Comparison of ENCODE assay signal across 15 cellular contexts in the genomic region with DNA sequence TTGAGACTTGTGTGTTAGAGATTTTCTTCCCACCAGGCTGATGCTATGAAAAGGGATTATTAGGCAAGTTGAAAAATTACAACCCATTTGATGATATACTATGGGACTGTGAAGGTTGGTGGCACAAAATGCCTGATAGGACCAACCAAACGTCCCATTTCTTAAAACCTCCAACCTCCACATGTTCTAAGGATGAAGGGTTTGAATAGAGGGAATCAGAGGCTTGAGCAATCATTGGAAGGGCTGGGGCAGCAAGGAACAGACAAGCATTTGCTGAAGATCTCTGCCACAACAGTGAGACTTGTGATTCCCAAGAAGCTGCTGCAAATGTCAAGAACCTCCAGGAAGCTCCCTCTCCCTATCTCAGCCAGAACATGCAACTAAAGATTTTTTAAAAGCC.
A peak's percentile ranks its signal among the peaks of the same experiment; 100 is the strongest.
DNase-seq lines count a peak whose midpoint lies in the region; ATAC-seq and TF ChIP-seq lines count a peak whose summit lies in the region.
"Had no signal": no experiment of that assay in that cellular context is flagged by ENCODE, and none has a peak within 500 bp of the region (broad histone marks: within the 10 kb centered on the region; RNA-seq: fewer than 3 reads in every experiment).

No MANE protein-coding gene starts in this region.

- H3K4me2 ChIP-seq in GM23338, result no peak overlapping the region
- H3K4me2 ChIP-seq: A549 had no signal

- H3K36me3 Mint-ChIP-seq in GM23338 (ENCODE audit: low read depth), result no peaks in the 10 kb centered on the region; the same call in 2 of the 3 replicates
- no peaks in the 10 kb centered on the region for H3K36me3 Mint-ChIP-seq in activated naive CD4-positive, alpha-beta T cell treated with anti-CD3 and anti-CD28 coated beads for 36 hours (ENCODE audit: low read depth)

- H3F3A ChIP-seq in GM23338 (replicated peaks; ENCODE audit: low read depth), result no peaks in the 10 kb centered on the region

- H3K27ac Mint-ChIP-seq in GM23338, result peak overlapping the region; percentile 47; the same call in 1 of the 2 replicates
- no peak overlapping the region for H3K27ac Mint-ChIP-seq in activated naive CD4-positive, alpha-beta T cell treated with anti-CD3 and anti-CD28 coated beads for 36 hours
- H3K27ac Mint-ChIP-seq: CD4-positive, alpha-beta T cell had no signal

- H3K79me2 ChIP-seq in GM23338 (replicated peaks; ENCODE audit: insufficient read depth), result no peaks in the 10 kb centered on the region

- peaks cover 3% of the 10 kb centered on the region for H3K27me3 Mint-ChIP-seq in GM23338 (ENCODE audit: insufficient read depth, low read depth, poor library complexity)
- peaks cover 2% of the 10 kb centered on the region for H3K27me3 Mint-ChIP-seq in activated naive CD4-positive, alpha-beta T cell treated with anti-CD3 and anti-CD28 coated beads for 36 hours (ENCODE audit: low read depth)
- H3K27me3 Mint-ChIP-seq: CD4-positive, alpha-beta T cell had no signal

- no peak for ATAC-seq in GM23338
- peak; percentile 55 for ATAC-seq in sciatic nerve
- no peak for ATAC-seq in GM21825 (IDR thresholded peaks at IDR 0.05; ENCODE audit: unreplicated experiment)
- ATAC-seq: A549 had no signal

- H3K9me2 ChIP-seq in GM23338 (ENCODE audit: insufficient read depth), result peaks cover 5% of the 10 kb centered on the region; the same call in 1 of the 2 replicates

- TF ChIP-seq CTCF in GM23338 (conservative IDR thresholded peaks at IDR 0.05; ENCODE audit: low read depth in 2 of 2) (no peak), WERI-Rb-1 (IDR thresholded peaks at IDR 0.05; ENCODE audit: low read depth, low read length) (no peak)

- DNase-seq in GM23338 (ENCODE audit: low spot score) (no peak), WERI-Rb-1 (no peak), epithelial cell of prostate (ENCODE audit: low read depth, low spot score) (no peak), sciatic nerve (ENCODE audit: low spot score) (no peak), germinal center (ENCODE audit: low spot score) (no peak)
- DNase-seq in activated naive CD4-positive, alpha-beta T cell treated with anti-CD3 and anti-CD28 coated beads for 36 hours, result no peak
- DNase-seq: AML-193; Caco-2; CD4-positive, alpha-beta T cell had no signal

- H3K27ac ChIP-seq in GM23338 (ENCODE audit: low read depth) (no peak overlapping the region), WERI-Rb-1 (peak overlapping the region; percentile 57), epithelial cell of prostate (peak overlapping the region; percentile 61)
- H3K27ac ChIP-seq: 22Rv1, A549, C4-2B, HL-60 had no signal

- no peaks in the 10 kb centered on the region for H4K20me1 ChIP-seq in GM23338 (replicated peaks; ENCODE audit: insufficient read depth)

- H3K4me1 ChIP-seq in GM23338 (ENCODE audit: insufficient read depth), result no peaks in the 10 kb centered on the region
- H3K4me1 ChIP-seq: A549, Caco-2, HAP-1 had no signal

- no peaks in the 10 kb centered on the region for H3K9me3 Mint-ChIP-seq in GM23338
- H3K9me3 Mint-ChIP-seq in activated naive CD4-positive, alpha-beta T cell treated with anti-CD3 and anti-CD28 coated beads for 36 hours, result peaks cover 12% of the 10 kb centered on the region

- H3K9me3 ChIP-seq in WERI-Rb-1 (ENCODE audit: severe bottlenecking), result no peaks in the 10 kb centered on the region
- H3K9me3 ChIP-seq: A549, Caco-2, HAP-1 had no signal

- CTCF ChIA-PET in activated naive CD4-positive, alpha-beta T cell treated with anti-CD3 and anti-CD28 coated beads for 36 hours (lab: Charles Lee), result no interaction called here

- intact Hi-C loops in sciatic nerve (cut with DNase I), result no loop called here
- intact Hi-C loops in activated naive CD4-positive, alpha-beta T cell treated with anti-CD3 and anti-CD28 coated beads for 36 hours (cut with micrococcal nuclease), result no loop called here

- H2AFZ ChIP-seq in GM23338, result peak overlapping the region; percentile 93

- no peaks in the 10 kb centered on the region for H3K36me3 ChIP-seq in GM23338 (ENCODE audit: insufficient read depth)
- no peaks in the 10 kb centered on the region for H3K36me3 ChIP-seq in WERI-Rb-1
- H3K36me3 ChIP-seq: HAP-1 had no signal

- no peak overlapping the region for H3K4me3 Mint-ChIP-seq in GM23338
- H3K4me3 Mint-ChIP-seq in activated naive CD4-positive, alpha-beta T cell treated with anti-CD3 and anti-CD28 coated beads for 36 hours, result no peak overlapping the region
- H3K4me3 Mint-ChIP-seq: CD4-positive, alpha-beta T cell had no signal

- H3K4me3 ChIP-seq in GM23338 (no peak overlapping the region), WERI-Rb-1 (ENCODE audit: low read depth, low read length) (no peak overlapping the region)
- H3K4me3 ChIP-seq: A549, HAP-1 had no signal

- peaks cover 24% of the 10 kb centered on the region for H3K4me1 Mint-ChIP-seq in GM23338
- no peaks in the 10 kb centered on the region for H3K4me1 Mint-ChIP-seq in activated naive CD4-positive, alpha-beta T cell treated with anti-CD3 and anti-CD28 coated beads for 36 hours (ENCODE audit: low read depth)

- peaks cover 9% of the 10 kb centered on the region; the same call in 1 of the 2 replicates for H3K27me3 ChIP-seq in GM23338 (ENCODE audit: insufficient read depth)
- H3K27me3 ChIP-seq in WERI-Rb-1 (ENCODE audit: insufficient read depth, low read depth, severe bottlenecking), result no peaks in the 10 kb centered on the region

TF ChIP-seq in GM23338, 12 proteins besides CTCF, POLR2A, EP300 and RAD21 (continues in another document):
- TF ChIP-seq, protein P1, sequence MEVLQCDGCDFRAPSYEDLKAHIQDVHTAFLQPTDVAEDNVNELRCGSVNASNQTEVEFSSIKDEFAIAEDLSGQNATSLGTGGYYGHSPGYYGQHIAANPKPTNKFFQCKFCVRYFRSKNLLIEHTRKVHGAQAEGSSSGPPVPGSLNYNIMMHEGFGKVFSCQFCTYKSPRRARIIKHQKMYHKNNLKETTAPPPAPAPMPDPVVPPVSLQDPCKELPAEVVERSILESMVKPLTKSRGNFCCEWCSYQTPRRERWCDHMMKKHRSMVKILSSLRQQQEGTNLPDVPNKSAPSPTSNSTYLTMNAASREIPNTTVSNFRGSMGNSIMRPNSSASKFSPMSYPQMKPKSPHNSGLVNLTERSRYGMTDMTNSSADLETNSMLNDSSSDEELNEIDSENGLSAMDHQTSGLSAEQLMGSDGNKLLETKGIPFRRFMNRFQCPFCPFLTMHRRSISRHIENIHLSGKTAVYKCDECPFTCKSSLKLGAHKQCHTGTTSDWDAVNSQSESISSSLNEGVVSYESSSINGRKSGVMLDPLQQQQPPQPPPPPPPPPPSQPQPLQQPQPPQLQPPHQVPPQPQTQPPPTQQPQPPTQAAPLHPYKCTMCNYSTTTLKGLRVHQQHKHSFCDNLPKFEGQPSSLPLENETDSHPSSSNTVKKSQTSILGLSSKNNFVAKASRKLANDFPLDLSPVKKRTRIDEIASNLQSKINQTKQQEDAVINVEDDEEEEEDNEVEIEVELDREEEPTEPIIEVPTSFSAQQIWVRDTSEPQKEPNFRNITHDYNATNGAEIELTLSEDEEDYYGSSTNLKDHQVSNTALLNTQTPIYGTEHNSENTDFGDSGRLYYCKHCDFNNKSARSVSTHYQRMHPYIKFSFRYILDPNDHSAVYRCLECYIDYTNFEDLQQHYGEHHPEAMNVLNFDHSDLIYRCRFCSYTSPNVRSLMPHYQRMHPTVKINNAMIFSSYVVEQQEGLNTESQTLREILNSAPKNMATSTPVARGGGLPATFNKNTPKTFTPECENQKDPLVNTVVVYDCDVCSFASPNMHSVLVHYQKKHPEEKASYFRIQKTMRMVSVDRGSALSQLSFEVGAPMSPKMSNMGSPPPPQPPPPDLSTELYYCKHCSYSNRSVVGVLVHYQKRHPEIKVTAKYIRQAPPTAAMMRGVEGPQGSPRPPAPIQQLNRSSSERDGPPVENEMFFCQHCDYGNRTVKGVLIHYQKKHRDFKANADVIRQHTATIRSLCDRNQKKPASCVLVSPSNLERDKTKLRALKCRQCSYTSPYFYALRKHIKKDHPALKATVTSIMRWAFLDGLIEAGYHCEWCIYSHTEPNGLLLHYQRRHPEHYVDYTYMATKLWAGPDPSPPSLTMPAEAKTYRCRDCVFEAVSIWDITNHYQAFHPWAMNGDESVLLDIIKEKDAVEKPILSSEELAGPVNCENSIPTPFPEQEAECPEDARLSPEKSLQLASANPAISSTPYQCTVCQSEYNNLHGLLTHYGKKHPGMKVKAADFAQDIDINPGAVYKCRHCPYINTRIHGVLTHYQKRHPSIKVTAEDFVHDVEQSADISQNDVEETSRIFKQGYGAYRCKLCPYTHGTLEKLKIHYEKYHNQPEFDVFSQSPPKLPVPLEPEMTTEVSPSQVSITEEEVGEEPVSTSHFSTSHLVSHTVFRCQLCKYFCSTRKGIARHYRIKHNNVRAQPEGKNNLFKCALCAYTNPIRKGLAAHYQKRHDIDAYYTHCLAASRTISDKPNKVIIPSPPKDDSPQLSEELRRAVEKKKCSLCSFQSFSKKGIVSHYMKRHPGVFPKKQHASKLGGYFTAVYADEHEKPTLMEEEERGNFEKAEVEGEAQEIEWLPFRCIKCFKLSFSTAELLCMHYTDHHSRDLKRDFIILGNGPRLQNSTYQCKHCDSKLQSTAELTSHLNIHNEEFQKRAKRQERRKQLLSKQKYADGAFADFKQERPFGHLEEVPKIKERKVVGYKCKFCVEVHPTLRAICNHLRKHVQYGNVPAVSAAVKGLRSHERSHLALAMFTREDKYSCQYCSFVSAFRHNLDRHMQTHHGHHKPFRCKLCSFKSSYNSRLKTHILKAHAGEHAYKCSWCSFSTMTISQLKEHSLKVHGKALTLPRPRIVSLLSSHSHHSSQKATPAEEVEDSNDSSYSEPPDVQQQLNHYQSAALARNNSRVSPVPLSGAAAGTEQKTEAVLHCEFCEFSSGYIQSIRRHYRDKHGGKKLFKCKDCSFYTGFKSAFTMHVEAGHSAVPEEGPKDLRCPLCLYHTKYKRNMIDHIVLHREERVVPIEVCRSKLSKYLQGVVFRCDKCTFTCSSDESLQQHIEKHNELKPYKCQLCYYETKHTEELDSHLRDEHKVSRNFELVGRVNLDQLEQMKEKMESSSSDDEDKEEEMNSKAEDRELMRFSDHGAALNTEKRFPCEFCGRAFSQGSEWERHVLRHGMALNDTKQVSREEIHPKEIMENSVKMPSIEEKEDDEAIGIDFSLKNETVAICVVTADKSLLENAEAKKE (CRISPR knock-in tag; IDR thresholded peaks at IDR 0.05), result no peak
- TF ChIP-seq JUNB (IDR thresholded peaks at IDR 0.05; ENCODE audit: unreplicated experiment), result no peak
- no peak for TF ChIP-seq STAT1 (IDR thresholded peaks at IDR 0.05; ENCODE audit: unreplicated experiment)
- no peak for TF ChIP-seq ZNF114 (CRISPR knock-in tag; IDR thresholded peaks at IDR 0.05)
- no peak for TF ChIP-seq ZNF331 (CRISPR knock-in tag; IDR thresholded peaks at IDR 0.05; ENCODE audit: low read depth)
- TF ChIP-seq, protein P2, sequence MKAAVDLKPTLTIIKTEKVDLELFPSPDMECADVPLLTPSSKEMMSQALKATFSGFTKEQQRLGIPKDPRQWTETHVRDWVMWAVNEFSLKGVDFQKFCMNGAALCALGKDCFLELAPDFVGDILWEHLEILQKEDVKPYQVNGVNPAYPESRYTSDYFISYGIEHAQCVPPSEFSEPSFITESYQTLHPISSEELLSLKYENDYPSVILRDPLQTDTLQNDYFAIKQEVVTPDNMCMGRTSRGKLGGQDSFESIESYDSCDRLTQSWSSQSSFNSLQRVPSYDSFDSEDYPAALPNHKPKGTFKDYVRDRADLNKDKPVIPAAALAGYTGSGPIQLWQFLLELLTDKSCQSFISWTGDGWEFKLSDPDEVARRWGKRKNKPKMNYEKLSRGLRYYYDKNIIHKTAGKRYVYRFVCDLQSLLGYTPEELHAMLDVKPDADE (IDR thresholded peaks at IDR 0.05), result no peak
